Comparison of ENCODE assay signal across 17 cellular contexts in genomic region chr1:229275005-229275404, GRCh38. TPM values are rescaled to one million over a fixed set of nuclear protein-coding genes. Genes with fewer than 3 reads are reported as not detected.
A peak's percentile ranks its signal among the peaks of the same experiment; 100 is the strongest.
DNase-seq lines count a peak whose midpoint lies in the region; ATAC-seq, FAIRE-seq and TF ChIP-seq lines count a peak whose summit lies in the region.
"Had no signal": no experiment of that assay in that cellular context is flagged by ENCODE, and none has a peak within 500 bp of the region (broad histone marks: within the 10 kb centered on the region; RNA-seq: fewer than 3 reads in every experiment).

No MANE protein-coding gene starts in this region.

- H3K18ac ChIP-seq in trophoblast cell (ENCODE audit: low read length), result no peak overlapping the region

- H2BK5ac ChIP-seq in trophoblast cell (ENCODE audit: low read depth, low read length, poor library complexity), result no peak overlapping the region

- POLR2A ChIA-PET in Panc1 (lab: Charles Lee), result no interaction called here

- no peaks in the 10 kb centered on the region for H3K27me3 ChIP-seq in Panc1 (ENCODE audit: control insufficient read depth, insufficient read depth, low read length)
- H3K27me3 ChIP-seq in gastroesophageal sphincter, result no peaks in the 10 kb centered on the region
- H3K27me3 ChIP-seq in trophoblast cell (ENCODE audit: insufficient read depth, low read length), result no peaks in the 10 kb centered on the region
- no peaks in the 10 kb centered on the region for H3K27me3 ChIP-seq in upper lobe of right lung
- H3K27me3 ChIP-seq in small intestine (ENCODE audit: control insufficient read depth in 2 of 2, insufficient read depth in 2 of 2, low read length in 2 of 2), result no peaks in the 10 kb centered on the region

- no peak overlapping the region for H2AK5ac ChIP-seq in trophoblast cell (ENCODE audit: low read length)

- H3K9me3 ChIP-seq in Panc1 (ENCODE audit: control insufficient read depth, insufficient read depth, low read depth, low read length), result no peaks in the 10 kb centered on the region
- no peaks in the 10 kb centered on the region for H3K9me3 ChIP-seq in gastroesophageal sphincter
- peaks cover 4% of the 10 kb centered on the region for H3K9me3 ChIP-seq in trophoblast cell (ENCODE audit: insufficient read depth, low read depth, low read length)
- H3K9me3 ChIP-seq in upper lobe of right lung, result no peaks in the 10 kb centered on the region
- H3K9me3 ChIP-seq in small intestine (ENCODE audit: control insufficient read depth, low read depth), result no peaks in the 10 kb centered on the region
- H3K9me3 ChIP-seq: BLaER1 treated with 17β-estradiol and CSF1 and Interleukin-3, amounts not matched to agents 10 nM and 100 nM had no signal

- H3K23ac ChIP-seq in trophoblast cell (ENCODE audit: low read length), result no peak overlapping the region

- no peak for FAIRE-seq in small intestine (lab: Jason Lieb, UNC)
- FAIRE-seq: G401.6, GM12891 had no signal

- H3K79me2 ChIP-seq in trophoblast cell (ENCODE audit: control insufficient read depth, insufficient read depth, low read length, poor library complexity), result peaks cover 10% of the 10 kb centered on the region

- H3K4ac ChIP-seq in trophoblast cell (ENCODE audit: low read depth, low read length), result peak overlapping the region; percentile 9

- H3K27ac ChIP-seq in C4-2B (peak overlapping the region; percentile 36; the same call in 1 of the 2 replicates), Panc1 (ENCODE audit: low read length) (no peak overlapping the region), gastroesophageal sphincter (peak overlapping the region in 3 of 4 donors; percentile 93 to 95 (median 95)), trophoblast cell (ENCODE audit: low read depth, low read length) (no peak overlapping the region), upper lobe of right lung (no peak overlapping the region), small intestine (ENCODE audit: low read depth in 1 of 2, low read length in 1 of 2) (no peak overlapping the region)
- H3K27ac ChIP-seq: BLaER1 treated with 17β-estradiol and CSF1 and Interleukin-3, amounts not matched to agents 10 nM and 100 nM had no signal

- TF ChIP-seq CTCF in C4-2B (conservative IDR thresholded peaks at IDR 0.05), result no peak
- no peak for TF ChIP-seq CTCF in Panc1 (IDR thresholded peaks at IDR 0.05)
- TF ChIP-seq CTCF in gastroesophageal sphincter (IDR thresholded peaks at IDR 0.05), result no peak
- no peak for TF ChIP-seq CTCF in upper lobe of right lung (IDR thresholded peaks at IDR 0.05)
- TF ChIP-seq CTCF in osteocyte (IDR thresholded peaks at IDR 0.05), result no peak

- no peak overlapping the region for H4K12ac ChIP-seq in trophoblast cell (ENCODE audit: low read depth, low read length)

- no peak overlapping the region for H2BK12ac ChIP-seq in trophoblast cell (ENCODE audit: low read length)

- H2AFZ ChIP-seq in trophoblast cell (ENCODE audit: insufficient read depth, low read length, poor library complexity), result no peak overlapping the region

- H3K9me3 Mint-ChIP-seq in osteocyte (ENCODE audit: unreplicated experiment), result no peaks in the 10 kb centered on the region
- no peaks in the 10 kb centered on the region for H3K9me3 Mint-ChIP-seq in stimulated activated effector memory CD8-positive, alpha-beta T cell treated with anti-CD3 and anti-CD28 coated beads, Interleukin-12 subunit alpha, Interleukin-12 subunit beta, amount 100 ng/mL, for 72 hours
- H3K9me3 Mint-ChIP-seq: CD4-positive, alpha-beta T cell had no signal

- H3K4me2 ChIP-seq in trophoblast cell (ENCODE audit: low read length), result no peak overlapping the region
- H3K4me2 ChIP-seq: BLaER1 treated with 17β-estradiol and CSF1 and Interleukin-3, amounts not matched to agents 10 nM and 100 nM had no signal

- H3K4me3 Mint-ChIP-seq in osteocyte (ENCODE audit: unreplicated experiment), result no peak overlapping the region
- H3K4me3 Mint-ChIP-seq in stimulated activated effector memory CD8-positive, alpha-beta T cell treated with anti-CD3 and anti-CD28 coated beads, Interleukin-12 subunit alpha, Interleukin-12 subunit beta, amount 100 ng/mL, for 72 hours, result no peak overlapping the region
- H3K4me3 Mint-ChIP-seq: H9 had no signal

- H3K36me3 ChIP-seq in Panc1 (ENCODE audit: control insufficient read depth, insufficient read depth, low read length) (no peaks in the 10 kb centered on the region), gastroesophageal sphincter (no peaks in the 10 kb centered on the region), trophoblast cell (ENCODE audit: control insufficient read depth in 1 of 2, insufficient read depth in 2 of 2, low read length in 2 of 2) (no peaks in the 10 kb centered on the region), upper lobe of right lung (no peaks in the 10 kb centered on the region), small intestine (ENCODE audit: control insufficient read depth in 2 of 2, insufficient read depth in 2 of 2, low read length in 2 of 2) (no peaks in the 10 kb centered on the region)
- H3K36me3 ChIP-seq: BLaER1 treated with 17β-estradiol and CSF1 and Interleukin-3, amounts not matched to agents 10 nM and 100 nM had no signal

- H3K27me3 Mint-ChIP-seq in osteocyte (ENCODE audit: unreplicated experiment), result no peaks in the 10 kb centered on the region
- H3K27me3 Mint-ChIP-seq: CD4-positive, alpha-beta T cell had no signal

- no peak overlapping the region for H3K4me3 ChIP-seq in Panc1 (ENCODE audit: low read depth in 2 of 2, low read length in 2 of 2)
- H3K4me3 ChIP-seq in gastroesophageal sphincter, result no peak overlapping the region
- no peak overlapping the region for H3K4me3 ChIP-seq in trophoblast cell (ENCODE audit: low read depth, low read length)
- H3K4me3 ChIP-seq in upper lobe of right lung, result no peak overlapping the region
- no peak overlapping the region for H3K4me3 ChIP-seq in small intestine (ENCODE audit: low read depth in 1 of 2, low read length in 2 of 2)
- H3K4me3 ChIP-seq: BLaER1 treated with 17β-estradiol and CSF1 and Interleukin-3, amounts not matched to agents 10 nM and 100 nM had no signal

- no peak overlapping the region for H4K91ac ChIP-seq in trophoblast cell (ENCODE audit: low read depth, low read length)

- intact Hi-C loops in Panc1 (cut with micrococcal nuclease; ENCODE audit: unreplicated experiment) (no loop called here), upper lobe of right lung (cut with DNase I) (no loop called here)

- peaks cover 38% of the 10 kb centered on the region for H3K4me1 Mint-ChIP-seq in osteocyte (ENCODE audit: unreplicated experiment)
- peaks cover 30% of the 10 kb centered on the region for H3K4me1 Mint-ChIP-seq in stimulated activated effector memory CD8-positive, alpha-beta T cell treated with anti-CD3 and anti-CD28 coated beads, Interleukin-12 subunit alpha, Interleukin-12 subunit beta, amount 100 ng/mL, for 72 hours

- DNase-seq in Panc1 (ENCODE audit: low read depth, low spot score), result no peak
- DNase-seq in trophoblast cell, result no peak
- no peak for DNase-seq in upper lobe of right lung
- no peak for DNase-seq in osteocyte (ENCODE audit: extremely low spot score, unreplicated experiment)
- no peak for DNase-seq in stimulated activated effector memory CD8-positive, alpha-beta T cell treated with anti-CD3 and anti-CD28 coated beads, Interleukin-12 subunit alpha, Interleukin-12 subunit beta, amount 100 ng/mL, for 72 hours (ENCODE audit: low spot score in 2 of 2)
- DNase-seq in small intestine, result no peak
- DNase-seq: ACHN; CD4-positive, alpha-beta T cell; DMS79 treated with DMSO at 0.1 percent for 48 hours; EL; GOT3; H9 had no signal

- H3K14ac ChIP-seq in trophoblast cell (ENCODE audit: low read length), result no peak overlapping the region

- no peak for TF ChIP-seq POLR2A in gastroesophageal sphincter (IDR thresholded peaks at IDR 0.05)

- no peak overlapping the region for H3K27ac Mint-ChIP-seq in osteocyte (ENCODE audit: unreplicated experiment)
- H3K27ac Mint-ChIP-seq in stimulated activated effector memory CD8-positive, alpha-beta T cell treated with anti-CD3 and anti-CD28 coated beads, Interleukin-12 subunit alpha, Interleukin-12 subunit beta, amount 100 ng/mL, for 72 hours, result no peak overlapping the region
- H3K27ac Mint-ChIP-seq: CD4-positive, alpha-beta T cell; H9 had no signal

- H3K36me3 Mint-ChIP-seq in osteocyte (ENCODE audit: unreplicated experiment), result peaks cover 1% of the 10 kb centered on the region
- H3K36me3 Mint-ChIP-seq in stimulated activated effector memory CD8-positive, alpha-beta T cell treated with anti-CD3 and anti-CD28 coated beads, Interleukin-12 subunit alpha, Interleukin-12 subunit beta, amount 100 ng/mL, for 72 hours, result no peaks in the 10 kb centered on the region

- CTCF ChIA-PET in Panc1 (lab: Charles Lee), result no interaction called here

- peaks cover 28% of the 10 kb centered on the region for H3K4me1 ChIP-seq in Panc1 (ENCODE audit: control insufficient read depth, insufficient read depth, low read length)
- peaks cover 19 to 89% (median 34%) of the 10 kb centered on the region in 3 donors for H3K4me1 ChIP-seq in gastroesophageal sphincter
- peaks cover 5 to 7% of the 10 kb centered on the region in 2 experiments for H3K4me1 ChIP-seq in trophoblast cell (ENCODE audit: control insufficient read depth in 1 of 2, insufficient read depth in 2 of 2, low read length in 2 of 2)
- H3K4me1 ChIP-seq in upper lobe of right lung, result peaks cover 31% of the 10 kb centered on the region
- peaks cover 9 to 10% of the 10 kb centered on the region in 2 donors for H3K4me1 ChIP-seq in small intestine (ENCODE audit: control insufficient read depth in 2 of 2, insufficient read depth in 1 of 2, low read depth in 1 of 2, low read length in 1 of 2)

- ATAC-seq in Panc1, result no peak
- ATAC-seq in gastroesophageal sphincter, result no peak
- no peak for ATAC-seq in upper lobe of right lung
- ATAC-seq in stimulated activated effector memory CD8-positive, alpha-beta T cell treated with anti-CD3 and anti-CD28 coated beads, Interleukin-12 subunit alpha, Interleukin-12 subunit beta, amount 100 ng/mL, for 72 hours, result no peak

- no peak overlapping the region for H2BK120ac ChIP-seq in trophoblast cell (ENCODE audit: insufficient read depth, low read length, poor library complexity)

- no peak overlapping the region for H4K8ac ChIP-seq in trophoblast cell (ENCODE audit: low read depth, low read length)

- in situ Hi-C loops in Panc1 (cut with HindIII; ENCODE audit: low pct_unique_long_range_greater_than_20kb, low sequenced_read_pairs), result no loop called here

- peaks cover 5% of the 10 kb centered on the region for H3K79me1 ChIP-seq in trophoblast cell (ENCODE audit: low read length)

- TF ChIP-seq EP300 in gastroesophageal sphincter (IDR thresholded peaks at IDR 0.05), result no peak

- H3K9ac ChIP-seq in trophoblast cell (ENCODE audit: low read length), result no peak overlapping the region
- H3K9ac ChIP-seq: BLaER1 treated with 17β-estradiol and CSF1 and Interleukin-3, amounts not matched to agents 10 nM and 100 nM had no signal

- WGBS in gastroesophageal sphincter (ENCODE audit: low coverage in 1 of 2), 2 donors, result 88 to 100% methylated on average over 2 of the region's 2 CpGs
- no CpG with 5 or more reads among the region's 2 CpGs for WGBS in trophoblast cell (ENCODE audit: extremely low coverage, insufficient coverage, insufficient read length)
- WGBS in small intestine, 3 donors, result 81 to 96% (median 94%) methylated on average over 2 of the region's 2 CpGs

- BruUV-seq in Panc1 (replicated peaks; lab: Mats Ljungman, UMichigan), result TSS peak; percentile 4

RNA-seq across cellular contexts. Expression of gene RAB4A, which starts 4.1 kb away (rescaled TPM):
- total RNA-seq in Panc1 (2021; ENCODE audit: unreplicated experiment) (73.0 TPM), gastroesophageal sphincter (100 to 1,000 TPM in 3 of 4 donors, 10 to 100 TPM in 1; 69.3 to 136 (median 116) TPM), upper lobe of right lung (47.1 TPM), osteocyte (51.9 and 53.1 TPM in 2 replicates)
- 60.4 TPM for polyA plus RNA-seq in Panc1 (2012; ENCODE audit: insufficient read length)
- 22.0 and 24.9 TPM in 2 replicates for polyA plus RNA-seq in trophoblast cell (2013)
- polyA plus RNA-seq in small intestine, result 10 to 100 TPM; 30.0 to 37.6 (median 31.9) TPM

Comparison
In these comparisons a context has a peak if more than half of its experiments do, and no peak if none do; other contexts are left out.
1. H3K27ac ChIP-seq: peak in C4-2B (single experiment) and gastroesophageal sphincter (3 of 4); none in Panc1 (single experiment), trophoblast cell (single experiment), upper lobe of right lung (single experiment) and small intestine (0 of 2).